ENCODE assay signal across 1 cellular context in genomic region chr4:77432702-77433101, GRCh38.
TF ChIP-seq lines count a peak whose summit lies in the region.

No MANE protein-coding gene starts in this region.

TF ChIP-seq in HCT116, 20 proteins besides CTCF, POLR2A, EP300 and RAD21 (continued from another document):
- no peak for TF ChIP-seq REST (IDR thresholded peaks at IDR 0.05; ENCODE audit: low read depth)
